ENCODE assay signal across 1 cellular context in the genomic region with DNA sequence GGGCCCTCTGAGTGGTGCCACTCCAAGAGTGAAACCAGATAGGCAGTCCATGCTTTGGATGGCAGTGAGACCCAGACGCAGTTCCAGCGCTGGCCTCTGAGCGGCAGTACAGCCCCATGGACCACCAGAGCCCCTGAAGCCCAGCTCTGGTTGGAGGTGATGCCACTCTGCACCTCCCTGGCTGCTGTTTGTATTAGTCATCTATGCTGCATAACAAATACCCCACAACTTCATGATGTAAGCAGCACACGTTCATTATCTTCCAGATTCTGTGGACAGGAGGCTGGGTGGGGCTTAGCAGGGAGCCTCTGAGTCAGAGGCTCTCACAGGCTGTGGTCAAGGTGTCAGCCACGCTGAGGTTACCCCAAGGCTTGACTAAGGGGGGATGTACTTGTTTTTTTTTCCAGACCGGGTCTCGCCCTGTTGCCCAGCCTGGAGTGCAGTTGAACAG.
TF ChIP-seq lines count a peak whose summit lies in the region.

No MANE protein-coding gene starts in this region.

TF ChIP-seq in HepG2, 621 proteins besides CTCF, POLR2A, EP300 and RAD21 (continued from another document and continues in another):
- TF ChIP-seq, protein P1, sequence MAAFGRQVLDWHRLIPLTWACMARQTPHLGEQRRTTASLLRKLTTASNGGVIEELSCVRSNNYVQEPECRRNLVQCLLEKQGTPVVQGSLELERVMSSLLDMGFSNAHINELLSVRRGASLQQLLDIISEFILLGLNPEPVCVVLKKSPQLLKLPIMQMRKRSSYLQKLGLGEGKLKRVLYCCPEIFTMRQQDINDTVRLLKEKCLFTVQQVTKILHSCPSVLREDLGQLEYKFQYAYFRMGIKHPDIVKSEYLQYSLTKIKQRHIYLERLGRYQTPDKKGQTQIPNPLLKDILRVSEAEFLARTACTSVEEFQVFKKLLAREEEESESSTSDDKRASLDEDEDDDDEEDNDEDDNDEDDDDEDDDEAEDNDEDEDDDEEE (CRISPR knock-in tag; IDR thresholded peaks at IDR 0.05): no peak
- TF ChIP-seq MYC (CRISPR knock-in tag; IDR thresholded peaks at IDR 0.05; ENCODE audit: borderline replicate concordance) (no peak), FLYWCH1 (CRISPR knock-in tag; IDR thresholded peaks at IDR 0.05) (no peak), ZNF441 (CRISPR knock-in tag; IDR thresholded peaks at IDR 0.05; ENCODE audit: borderline replicate concordance) (no peak), DNMT3B (CRISPR knock-in tag; conservative IDR thresholded peaks at IDR 0.05) (no peak), ZKSCAN5 (CRISPR knock-in tag; IDR thresholded peaks at IDR 0.05) (peak; percentile 99), RFX5 (IDR thresholded peaks at IDR 0.05; ENCODE audit: low read depth, low read length) (no peak), ZNF260 (CRISPR knock-in tag; IDR thresholded peaks at IDR 0.05; ENCODE audit: borderline replicate concordance, low read depth) (no peak), STAT5B (CRISPR knock-in tag; IDR thresholded peaks at IDR 0.05) (no peak), SNAPC2 (CRISPR knock-in tag; IDR thresholded peaks at IDR 0.05) (no peak), IRF2 (CRISPR knock-in tag; IDR thresholded peaks at IDR 0.05) (0 out of 2 replicates have a peak, but pooled peaks have one; percentile 29), NBN (conservative IDR thresholded peaks at IDR 0.05) (no peak), ZMYM2 (CRISPR knock-in tag; IDR thresholded peaks at IDR 0.05) (peak; percentile 91), ZNF275 (CRISPR knock-in tag; IDR thresholded peaks at IDR 0.05; ENCODE audit: borderline replicate concordance) (no peak), STAG1 (CRISPR knock-in tag; IDR thresholded peaks at IDR 0.05) (peak; percentile 98), TGIF2 (CRISPR knock-in tag; IDR thresholded peaks at IDR 0.05) (no peak), AHR (CRISPR knock-in tag; IDR thresholded peaks at IDR 0.05) (no peak), CBFB (CRISPR knock-in tag; IDR thresholded peaks at IDR 0.05) (no peak), MAF1 (CRISPR knock-in tag; IDR thresholded peaks at IDR 0.05; ENCODE audit: borderline replicate concordance) (no peak), TSC22D2 (CRISPR knock-in tag; IDR thresholded peaks at IDR 0.05; ENCODE audit: borderline replicate concordance) (no peak), ZFP37 (CRISPR knock-in tag; IDR thresholded peaks at IDR 0.05; ENCODE audit: borderline replicate concordance) (no peak), ETV5 (CRISPR knock-in tag; IDR thresholded peaks at IDR 0.05; ENCODE audit: borderline replicate concordance) (0 out of 2 replicates have a peak, but pooled peaks have one; percentile 12), ZNF619 (CRISPR knock-in tag; IDR thresholded peaks at IDR 0.05) (no peak), KDM2A (CRISPR knock-in tag; IDR thresholded peaks at IDR 0.05; ENCODE audit: borderline replicate concordance, low read depth) (peak; percentile 49; the same call in 1 of the 2 replicates), ZFP91 (CRISPR knock-in tag; IDR thresholded peaks at IDR 0.05; ENCODE audit: borderline replicate concordance) (no peak), GATAD2A (CRISPR knock-in tag; IDR thresholded peaks at IDR 0.05) (peak; percentile 34; the same call in 1 of the 2 replicates), ATF7-NPFF (CRISPR knock-in tag; IDR thresholded peaks at IDR 0.05; ENCODE audit: low read depth) (no peak), RFX1 (IDR thresholded peaks at IDR 0.05) (no peak), ZNF101 (CRISPR knock-in tag; IDR thresholded peaks at IDR 0.05; ENCODE audit: borderline replicate concordance, low read depth) (no peak), ZNF777 (CRISPR knock-in tag; IDR thresholded peaks at IDR 0.05) (no peak), FOXA1 (IDR thresholded peaks at IDR 0.05) (no peak), FOXA1 (CRISPR knock-in tag; IDR thresholded peaks at IDR 0.05) (no peak), ZNF780A (CRISPR knock-in tag; IDR thresholded peaks at IDR 0.05) (no peak), XBP1 (CRISPR knock-in tag; IDR thresholded peaks at IDR 0.05) (no peak), ZBTB38 (CRISPR knock-in tag; IDR thresholded peaks at IDR 0.05) (0 out of 2 replicates have a peak, but pooled peaks have one; percentile 25), ZNF761 (CRISPR knock-in tag; conservative IDR thresholded peaks at IDR 0.05) (no peak)
- TF ChIP-seq, protein P2, sequence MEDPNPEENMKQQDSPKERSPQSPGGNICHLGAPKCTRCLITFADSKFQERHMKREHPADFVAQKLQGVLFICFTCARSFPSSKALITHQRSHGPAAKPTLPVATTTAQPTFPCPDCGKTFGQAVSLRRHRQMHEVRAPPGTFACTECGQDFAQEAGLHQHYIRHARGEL (CRISPR knock-in tag; IDR thresholded peaks at IDR 0.05): no peak
- TF ChIP-seq, protein P3, sequence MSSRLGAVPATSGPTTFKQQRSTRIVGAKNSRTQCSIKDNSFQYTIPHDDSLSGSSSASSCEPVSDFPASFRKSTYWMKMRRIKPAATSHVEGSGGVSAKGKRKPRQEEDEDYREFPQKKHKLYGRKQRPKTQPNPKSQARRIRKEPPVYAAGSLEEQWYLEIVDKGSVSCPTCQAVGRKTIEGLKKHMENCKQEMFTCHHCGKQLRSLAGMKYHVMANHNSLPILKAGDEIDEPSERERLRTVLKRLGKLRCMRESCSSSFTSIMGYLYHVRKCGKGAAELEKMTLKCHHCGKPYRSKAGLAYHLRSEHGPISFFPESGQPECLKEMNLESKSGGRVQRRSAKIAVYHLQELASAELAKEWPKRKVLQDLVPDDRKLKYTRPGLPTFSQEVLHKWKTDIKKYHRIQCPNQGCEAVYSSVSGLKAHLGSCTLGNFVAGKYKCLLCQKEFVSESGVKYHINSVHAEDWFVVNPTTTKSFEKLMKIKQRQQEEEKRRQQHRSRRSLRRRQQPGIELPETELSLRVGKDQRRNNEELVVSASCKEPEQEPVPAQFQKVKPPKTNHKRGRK (CRISPR knock-in tag; IDR thresholded peaks at IDR 0.05): no peak
- TF ChIP-seq, protein P4, sequence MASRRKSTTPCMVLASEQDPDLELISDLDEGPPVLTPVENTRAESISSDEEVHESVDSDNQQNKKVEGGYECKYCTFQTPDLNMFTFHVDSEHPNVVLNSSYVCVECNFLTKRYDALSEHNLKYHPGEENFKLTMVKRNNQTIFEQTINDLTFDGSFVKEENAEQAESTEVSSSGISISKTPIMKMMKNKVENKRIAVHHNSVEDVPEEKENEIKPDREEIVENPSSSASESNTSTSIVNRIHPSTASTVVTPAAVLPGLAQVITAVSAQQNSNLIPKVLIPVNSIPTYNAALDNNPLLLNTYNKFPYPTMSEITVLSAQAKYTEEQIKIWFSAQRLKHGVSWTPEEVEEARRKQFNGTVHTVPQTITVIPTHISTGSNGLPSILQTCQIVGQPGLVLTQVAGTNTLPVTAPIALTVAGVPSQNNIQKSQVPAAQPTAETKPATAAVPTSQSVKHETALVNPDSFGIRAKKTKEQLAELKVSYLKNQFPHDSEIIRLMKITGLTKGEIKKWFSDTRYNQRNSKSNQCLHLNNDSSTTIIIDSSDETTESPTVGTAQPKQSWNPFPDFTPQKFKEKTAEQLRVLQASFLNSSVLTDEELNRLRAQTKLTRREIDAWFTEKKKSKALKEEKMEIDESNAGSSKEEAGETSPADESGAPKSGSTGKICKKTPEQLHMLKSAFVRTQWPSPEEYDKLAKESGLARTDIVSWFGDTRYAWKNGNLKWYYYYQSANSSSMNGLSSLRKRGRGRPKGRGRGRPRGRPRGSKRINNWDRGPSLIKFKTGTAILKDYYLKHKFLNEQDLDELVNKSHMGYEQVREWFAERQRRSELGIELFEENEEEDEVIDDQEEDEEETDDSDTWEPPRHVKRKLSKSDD (CRISPR knock-in tag; IDR thresholded peaks at IDR 0.05; ENCODE audit: low read depth): no peak
- TF ChIP-seq, protein P5, sequence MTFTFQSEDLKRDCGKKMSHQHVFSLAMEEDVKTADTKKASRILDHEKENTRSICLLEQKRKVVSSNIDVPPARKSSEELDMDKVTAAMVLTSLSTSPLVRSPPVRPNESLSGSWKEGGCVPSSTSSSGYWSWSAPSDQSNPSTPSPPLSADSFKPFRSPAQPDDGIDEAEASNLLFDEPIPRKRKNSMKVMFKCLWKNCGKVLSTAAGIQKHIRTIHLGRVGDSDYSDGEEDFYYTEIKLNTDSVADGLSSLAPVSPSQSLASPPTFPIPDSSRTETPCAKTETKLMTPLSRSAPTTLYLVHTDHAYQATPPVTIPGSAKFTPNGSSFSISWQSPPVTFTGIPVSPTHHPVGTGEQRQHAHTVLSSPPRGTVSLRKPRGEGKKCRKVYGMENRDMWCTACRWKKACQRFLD (CRISPR knock-in tag; IDR thresholded peaks at IDR 0.05; ENCODE audit: borderline replicate concordance): no peak
- TF ChIP-seq, protein P6, sequence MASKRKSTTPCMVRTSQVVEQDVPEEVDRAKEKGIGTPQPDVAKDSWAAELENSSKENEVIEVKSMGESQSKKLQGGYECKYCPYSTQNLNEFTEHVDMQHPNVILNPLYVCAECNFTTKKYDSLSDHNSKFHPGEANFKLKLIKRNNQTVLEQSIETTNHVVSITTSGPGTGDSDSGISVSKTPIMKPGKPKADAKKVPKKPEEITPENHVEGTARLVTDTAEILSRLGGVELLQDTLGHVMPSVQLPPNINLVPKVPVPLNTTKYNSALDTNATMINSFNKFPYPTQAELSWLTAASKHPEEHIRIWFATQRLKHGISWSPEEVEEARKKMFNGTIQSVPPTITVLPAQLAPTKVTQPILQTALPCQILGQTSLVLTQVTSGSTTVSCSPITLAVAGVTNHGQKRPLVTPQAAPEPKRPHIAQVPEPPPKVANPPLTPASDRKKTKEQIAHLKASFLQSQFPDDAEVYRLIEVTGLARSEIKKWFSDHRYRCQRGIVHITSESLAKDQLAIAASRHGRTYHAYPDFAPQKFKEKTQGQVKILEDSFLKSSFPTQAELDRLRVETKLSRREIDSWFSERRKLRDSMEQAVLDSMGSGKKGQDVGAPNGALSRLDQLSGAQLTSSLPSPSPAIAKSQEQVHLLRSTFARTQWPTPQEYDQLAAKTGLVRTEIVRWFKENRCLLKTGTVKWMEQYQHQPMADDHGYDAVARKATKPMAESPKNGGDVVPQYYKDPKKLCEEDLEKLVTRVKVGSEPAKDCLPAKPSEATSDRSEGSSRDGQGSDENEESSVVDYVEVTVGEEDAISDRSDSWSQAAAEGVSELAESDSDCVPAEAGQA (IDR thresholded peaks at IDR 0.05; ENCODE audit: low read depth): no peak
- TF ChIP-seq, protein P6 (CRISPR knock-in tag; IDR thresholded peaks at IDR 0.05; ENCODE audit: borderline replicate concordance): no peak
- TF ChIP-seq, protein P7, sequence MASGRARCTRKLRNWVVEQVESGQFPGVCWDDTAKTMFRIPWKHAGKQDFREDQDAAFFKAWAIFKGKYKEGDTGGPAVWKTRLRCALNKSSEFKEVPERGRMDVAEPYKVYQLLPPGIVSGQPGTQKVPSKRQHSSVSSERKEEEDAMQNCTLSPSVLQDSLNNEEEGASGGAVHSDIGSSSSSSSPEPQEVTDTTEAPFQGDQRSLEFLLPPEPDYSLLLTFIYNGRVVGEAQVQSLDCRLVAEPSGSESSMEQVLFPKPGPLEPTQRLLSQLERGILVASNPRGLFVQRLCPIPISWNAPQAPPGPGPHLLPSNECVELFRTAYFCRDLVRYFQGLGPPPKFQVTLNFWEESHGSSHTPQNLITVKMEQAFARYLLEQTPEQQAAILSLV (CRISPR knock-in tag; IDR thresholded peaks at IDR 0.05; ENCODE audit: borderline replicate concordance): peak; percentile 23; the same call in 1 of the 2 replicates
